ENCODE assay signal across 8 cellular contexts in the genomic region with DNA sequence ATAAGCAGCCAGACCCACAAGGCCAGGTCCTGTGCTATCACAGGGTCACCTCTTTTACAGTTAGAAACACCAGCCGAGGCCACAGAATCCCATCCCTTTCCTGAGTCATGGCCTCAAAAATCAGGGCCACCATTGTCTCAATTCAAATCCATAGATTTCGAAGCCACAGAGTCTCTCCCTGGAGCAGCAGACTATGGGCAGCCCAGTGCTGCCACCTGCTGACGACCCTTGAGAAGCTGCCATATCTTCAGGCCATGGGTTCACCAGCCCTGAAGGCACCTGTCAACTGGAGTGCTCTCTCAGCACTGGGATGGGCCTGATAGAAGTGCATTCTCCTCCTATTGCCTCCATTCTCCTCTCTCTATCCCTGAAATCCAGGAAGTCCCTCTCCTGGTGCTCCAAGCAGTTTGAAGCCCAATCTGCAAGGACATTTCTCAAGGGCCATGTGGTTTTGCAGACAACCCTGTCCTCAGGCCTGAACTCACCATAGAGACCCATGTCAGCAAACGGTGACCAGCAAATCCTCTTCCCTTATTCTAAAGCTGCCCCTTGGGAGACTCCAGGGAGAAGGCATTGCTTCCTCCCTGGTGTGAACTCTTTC. TPM values are rescaled to one million over a fixed set of nuclear protein-coding genes. Genes with fewer than 3 reads are reported as not detected.
DNase-seq lines count a peak whose midpoint lies in the region; ATAC-seq and TF ChIP-seq lines count a peak whose summit lies in the region.

No MANE protein-coding gene starts in this region.

- intact Hi-C loops in left ventricle myocardium superior (cut with micrococcal nuclease), result loop anchor here (5.0 kb wide), 1 partner anchor 382 kb away; no protein-coding TSS in a partner anchor
- intact Hi-C loops in sciatic nerve (cut with DNase I), result no loop called here

- POLR2A ChIA-PET in GM10248 (lab: Yijun Ruan, JAX), result no interaction called here

- ATAC-seq in left ventricle myocardium superior, result peak; percentile 73
- ATAC-seq in sciatic nerve, result peak; percentile 60
- no peak for ATAC-seq in HG02623 (IDR thresholded peaks at IDR 0.05; ENCODE audit: unreplicated experiment)
- no peak for ATAC-seq in HG03521 (IDR thresholded peaks at IDR 0.05; ENCODE audit: unreplicated experiment)

- TF ChIP-seq CTCF in GM10248 (IDR thresholded peaks at IDR 0.05; ENCODE audit: control extremely low read depth, extremely low read depth, low read depth, missing control alignments), result peak; percentile 83

- CTCF ChIA-PET in GM10248 (lab: Yijun Ruan, JAX), result interaction anchor here (0.7 to 14.3 kb wide), 29 partner anchors 9 to 592 kb away, joined by 3 to 95 read pairs (median 5); a partner anchor contains a TSS

- DNase-seq in GM10248 (ENCODE audit: extremely low spot score) (peak; percentile 77), MV-4-11 (lab: John Stamatoyannopoulos, UW) (peak; percentile 61), T follicular helper cell (ENCODE audit: low read depth) (peak; percentile 54), amniotic epithelial cell (ENCODE audit: low read depth) (peak; percentile 65), left ventricle myocardium superior (peak; percentile 83), sciatic nerve (ENCODE audit: low spot score) (peak; percentile 74)

RNA-seq across cellular contexts. Expression of a gene that starts 39.6 kb away (rescaled TPM):
- total RNA-seq in left ventricle myocardium superior (not detected), sciatic nerve (not detected)

RNA-seq across cellular contexts. Expression of a gene that starts 52.3 kb away (rescaled TPM):
- total RNA-seq in left ventricle myocardium superior, result 10.0 TPM
- 21.4 TPM for total RNA-seq in sciatic nerve

Comparison
In these comparisons a context has a peak if more than half of its experiments do, and no peak if none do; other contexts are left out.
1. ATAC-seq: peak in left ventricle myocardium superior (single experiment) and sciatic nerve (single experiment); none in HG02623 (single experiment) and HG03521 (single experiment).
2. Peak in every context shown above with its lines, with median percentiles within 50 percentile points of each other: DNase-seq.